1 cellular context compared by ENCODE assay signal in genomic region chr17:68428498-68429172, GRCh38.
TF ChIP-seq lines count a peak whose summit lies in the region.

No MANE protein-coding gene starts in this region.

TF ChIP-seq in IMR-90, 13 proteins besides CTCF, POLR2A, EP300 and RAD21:
- TF ChIP-seq NFE2L2 (IDR thresholded peaks at IDR 0.05; ENCODE audit: low read depth, low read length) (no peak), CEBPB (IDR thresholded peaks at IDR 0.05; ENCODE audit: low read depth, low read length) (0 out of 2 replicates have a peak, but pooled peaks have one; percentile 13), CHD1 (IDR thresholded peaks at IDR 0.05; ENCODE audit: low read depth, low read length) (no peak), MAZ (IDR thresholded peaks at IDR 0.05; ENCODE audit: borderline replicate concordance, low read depth, low read length) (no peak)
